In genomic region chr15:38084289-38084688, GRCh38 we compare ENCODE assay signal across 7 cellular contexts.
DNase-seq lines count a peak whose midpoint lies in the region; ATAC-seq and TF ChIP-seq lines count a peak whose summit lies in the region.

No MANE protein-coding gene starts in this region.

- no peaks in the 10 kb centered on the region for H3K27me3 ChIP-seq in osteoblast (ENCODE audit: insufficient read depth, low read length)

- no peak for TF ChIP-seq CTCF in osteoblast (IDR thresholded peaks at IDR 0.05; ENCODE audit: extremely low read depth, low read depth, low read length)

- no peak overlapping the region for H2AFZ ChIP-seq in osteoblast (ENCODE audit: low read length)

- H3K9me3 ChIP-seq in osteoblast (ENCODE audit: low read depth, low read length), result no peaks in the 10 kb centered on the region

- no peak overlapping the region for H3K27ac ChIP-seq in osteoblast (ENCODE audit: low read depth, low read length)

- peak overlapping the region; percentile 1 for H3K4me2 ChIP-seq in osteoblast (ENCODE audit: insufficient read depth, low read length)

- DNase-seq in OCI-M1 (lab: John Stamatoyannopoulos, UW) (peak; percentile 15), osteoblast (ENCODE audit: insufficient read length, low spot score, missing footprints) (no peak), globus pallidus (ENCODE audit: low spot score) (no peak), SW480 (ENCODE audit: low spot score) (no peak), NCI-H1105 (lab: John Stamatoyannopoulos, UW) (no peak)

- no peaks in the 10 kb centered on the region for H3K36me3 ChIP-seq in osteoblast (ENCODE audit: insufficient read depth, low read length)

- no peaks in the 10 kb centered on the region for H3K79me2 ChIP-seq in osteoblast (ENCODE audit: insufficient read depth, low read length)

- peak; percentile 65 for ATAC-seq in GM19324 (IDR thresholded peaks at IDR 0.05; ENCODE audit: low FRiP score, unreplicated experiment)
- peak; percentile 74 for ATAC-seq in HG02943 (IDR thresholded peaks at IDR 0.05; ENCODE audit: low read depth, unreplicated experiment)

- no peaks in the 10 kb centered on the region for H4K20me1 ChIP-seq in osteoblast (ENCODE audit: insufficient read depth, low read length)

- H3K4me1 ChIP-seq in osteoblast (ENCODE audit: insufficient read depth, low read length), result peaks cover 15% of the 10 kb centered on the region

- H3K4me3 ChIP-seq in osteoblast (ENCODE audit: insufficient read depth, low read length), result no peak overlapping the region
